Comparison of ENCODE assay signal across 9 cellular contexts in genomic region chr1:37634554-37635308, GRCh38. TPM values are rescaled to one million over a fixed set of nuclear protein-coding genes. Genes with fewer than 3 reads are reported as not detected.
DNase-seq lines count a peak whose midpoint lies in the region; ATAC-seq, FAIRE-seq and TF ChIP-seq lines count a peak whose summit lies in the region.
"Had no signal": no experiment of that assay in that cellular context is flagged by ENCODE, and none has a peak within 500 bp of the region (broad histone marks: within the 10 kb centered on the region; RNA-seq: fewer than 3 reads in every experiment).

RSPO1 (minus strand) TSS chr1:37634892; CDS start chr1:37629661, 5,231 bp downstream.

- peaks cover 100% of the 10 kb centered on the region for H3K27me3 ChIP-seq in cardiac muscle cell
- peaks cover 5 to 25% of the 10 kb centered on the region in 2 donors for H3K27me3 ChIP-seq in right atrium auricular region
- peaks cover 24 to 29% of the 10 kb centered on the region in 2 experiments for H3K27me3 ChIP-seq in GM12878 (replicated peaks in 1 of 2; ENCODE audit: control insufficient read depth in 2 of 2, insufficient read depth in 2 of 2, low read length in 1 of 2)
- peaks cover 72% of the 10 kb centered on the region for H3K27me3 ChIP-seq in upper lobe of right lung

- no peak for TF ChIP-seq RAD21 in GM12878 (IDR thresholded peaks at IDR 0.05; ENCODE audit: insufficient read depth, low read depth, low read length)

- RAD21 ChIA-PET in GM12878 (lab: Charles Lee; ENCODE audit: unreplicated experiment), result no interaction called here

- H3K9me3 ChIP-seq in cardiac muscle cell (ENCODE audit: low read depth), result no peaks in the 10 kb centered on the region
- H3K9me3 ChIP-seq in right atrium auricular region, result no peaks in the 10 kb centered on the region
- H3K9me3 ChIP-seq in GM12878 (replicated peaks; ENCODE audit: control insufficient read depth, insufficient read depth, low read length), result no peaks in the 10 kb centered on the region
- no peaks in the 10 kb centered on the region for H3K9me3 ChIP-seq in upper lobe of right lung
- H3K9me3 ChIP-seq in OCI-LY7 (ENCODE audit: low read length), result no peaks in the 10 kb centered on the region

- no peak for FAIRE-seq in GM12878 (lab: Jason Lieb, UNC)

- H3K4me2 ChIP-seq in GM12878 (ENCODE audit: control insufficient read depth, insufficient read depth), result no peak within 1 kb of the TSS
- H3K4me2 ChIP-seq in OCI-LY7 (ENCODE audit: low read length), result no peak within 1 kb of the TSS

- H3K9me2 ChIP-seq in OCI-LY7 (ENCODE audit: insufficient read depth, low read length), result no peaks in the 10 kb centered on the region

- intact Hi-C loops in GM12878 (cut with micrococcal nuclease; ENCODE audit: unreplicated experiment) (no loop called here), upper lobe of right lung (cut with DNase I) (no loop called here), OCI-LY7 (cut with micrococcal nuclease; ENCODE audit: unreplicated experiment) (no loop called here)

- H3K4me1 ChIP-seq in cardiac muscle cell (ENCODE audit: low read depth) (no peaks in the 10 kb centered on the region), right atrium auricular region (peaks cover 0 to 15% of the 10 kb centered on the region in 2 donors), GM12878 (ENCODE audit: control insufficient read depth, insufficient read depth, low read length) (no peaks in the 10 kb centered on the region), upper lobe of right lung (no peaks in the 10 kb centered on the region), OCI-LY7 (ENCODE audit: insufficient read depth, low read length, poor library complexity, severe bottlenecking) (no peaks in the 10 kb centered on the region)

- TF ChIP-seq CTCF in cardiac muscle cell (IDR thresholded peaks at IDR 0.05; ENCODE audit: low read depth, low read length), result no peak
- no peak for TF ChIP-seq CTCF in right atrium auricular region (IDR thresholded peaks at IDR 0.05)
- no peak for TF ChIP-seq CTCF in GM12878 (IDR thresholded peaks at IDR 0.05 in 2 of 3, conservative IDR thresholded peaks at IDR 0.05 in 1 of 3; ENCODE audit: control insufficient read depth in 2 of 3, extremely low read depth in 1 of 3, insufficient read depth in 1 of 3, low read depth in 3 of 3, low read length in 3 of 3)
- TF ChIP-seq CTCF in upper lobe of right lung (IDR thresholded peaks at IDR 0.05), result no peak
- no peak for TF ChIP-seq CTCF in OCI-LY7 (conservative IDR thresholded peaks at IDR 0.05; ENCODE audit: low read length)

- TF ChIP-seq POLR2A in GM12878 (IDR thresholded peaks at IDR 0.05; ENCODE audit: low read depth, low read length), result no peak

- in situ Hi-C loops in GM12878 (cut with MboI), result no loop called here

- H3K27ac ChIP-seq in cardiac muscle cell (no peak within 1 kb of the TSS), right atrium auricular region (no peak within 1 kb of the TSS), GM12878 (ENCODE audit: control insufficient read depth, insufficient read depth) (no peak within 1 kb of the TSS), upper lobe of right lung (no peak within 1 kb of the TSS), OCI-LY7 (ENCODE audit: low read depth, low read length, poor library complexity, severe bottlenecking) (no peak within 1 kb of the TSS)

- POLR2A ChIA-PET in GM12878 (lab: Charles Lee), result no interaction called here
- POLR2A ChIA-PET in OCI-LY7 (lab: Charles Lee), result no interaction called here

- TF ChIP-seq EP300 in GM12878 (IDR thresholded peaks at IDR 0.05; ENCODE audit: borderline replicate concordance in 1 of 2, control insufficient read depth in 1 of 2, low read depth in 2 of 2, low read length in 2 of 2), result no peak

- DNase-seq in cardiac muscle cell (ENCODE audit: low read depth in 1 of 2, low spot score in 1 of 2) (peak; percentile 23 to 50), right atrium auricular region (ENCODE audit: low spot score) (no peak), GM12878 (ENCODE audit: low read depth, low spot score) (no peak), kidney tubule cell (ENCODE audit: low spot score) (peak; percentile 4), upper lobe of right lung (no peak), COR-L47 (lab: John Stamatoyannopoulos, UW) (no peak), OCI-LY7 (ENCODE audit: low spot score) (no peak)
- DNase-seq: Kasumi-1 had no signal

- H4K20me1 ChIP-seq in GM12878 (ENCODE audit: control insufficient read depth, insufficient read depth) (no peaks in the 10 kb centered on the region), OCI-LY7 (ENCODE audit: insufficient read depth, low read length) (no peaks in the 10 kb centered on the region)

- no peak; the same call in 2 of the 3 replicates for ATAC-seq in GM12878
- ATAC-seq in upper lobe of right lung, result peak; percentile 56
- ATAC-seq in GM18858 (IDR thresholded peaks at IDR 0.05; ENCODE audit: unreplicated experiment), result no peak

- SMC1A ChIA-PET in GM12878 (lab: Charles Lee; ENCODE audit: uncharacterized antibody, unreplicated experiment), result no interaction called here

- H3K79me2 ChIP-seq in GM12878 (ENCODE audit: control insufficient read depth, insufficient read depth, low read length), result no peaks in the 10 kb centered on the region
- H3K79me2 ChIP-seq in OCI-LY7 (ENCODE audit: insufficient read depth, low read depth, low read length), result no peaks in the 10 kb centered on the region

- H2AFZ ChIP-seq in GM12878 (ENCODE audit: control insufficient read depth, low read depth, low read length), result no peak within 1 kb of the TSS
- no peak within 1 kb of the TSS for H2AFZ ChIP-seq in OCI-LY7 (ENCODE audit: low read length)

- no peak within 1 kb of the TSS for H3K9ac ChIP-seq in GM12878 (ENCODE audit: control insufficient read depth, insufficient read depth, low read length)

- 16% methylated on average over 46 of the region's 72 CpGs for WGBS in GM12878 (ENCODE audit: insufficient coverage, insufficient replicate concordance, low lambda C conversion rate, missing lambda C conversion rate)

- BruUV-seq in GM12878 (replicated peaks; lab: Mats Ljungman, UMichigan) (no TSS peak), OCI-LY7 (replicated peaks; lab: Mats Ljungman, UMichigan) (no TSS peak)

- H3K36me3 ChIP-seq in cardiac muscle cell, result no peaks in the 10 kb centered on the region
- no peaks in the 10 kb centered on the region for H3K36me3 ChIP-seq in right atrium auricular region
- no peaks in the 10 kb centered on the region for H3K36me3 ChIP-seq in GM12878 (ENCODE audit: control insufficient read depth in 2 of 2, insufficient read depth in 2 of 2, low read length in 1 of 2)
- no peaks in the 10 kb centered on the region for H3K36me3 ChIP-seq in upper lobe of right lung
- no peaks in the 10 kb centered on the region for H3K36me3 ChIP-seq in OCI-LY7 (ENCODE audit: insufficient read depth, low read length)

- CTCF ChIA-PET in GM12878 (lab: Yijun Ruan, JAX) (interaction anchor here (0.5 kb wide), 1 partner anchor 1557 kb away, joined by 3 read pairs; no protein-coding TSS in a partner anchor), OCI-LY7 (lab: Charles Lee; ENCODE audit: unreplicated experiment) (no interaction called here)

- H3K4me3 ChIP-seq in cardiac muscle cell (peak within 1 kb of the TSS; percentile 13), right atrium auricular region (peak within 1 kb of the TSS in 1 of 2 donors; percentile 43), GM12878 (no peak within 1 kb of the TSS), upper lobe of right lung (peak within 1 kb of the TSS; percentile 48), OCI-LY7 (ENCODE audit: low read depth, low read length, poor library complexity, severe bottlenecking) (no peak within 1 kb of the TSS)

TF ChIP-seq in GM12878, 131 proteins besides CTCF, POLR2A, EP300 and RAD21:
- TF ChIP-seq RELB (IDR thresholded peaks at IDR 0.05; ENCODE audit: low read depth) (no peak), YY1 (IDR thresholded peaks at IDR 0.05; ENCODE audit: low read depth, low read length) (no peak), SUZ12 (IDR thresholded peaks at IDR 0.05; ENCODE audit: unreplicated experiment) (peak; percentile 58), RUNX3 (IDR thresholded peaks at IDR 0.05; ENCODE audit: low read length) (no peak)

RNA-seq across cellular contexts. Expression of gene RSPO1, which starts in this region (rescaled TPM):
- total RNA-seq in cardiac muscle cell (0.71 and 1.1 TPM in 2 replicates), right atrium auricular region (1 to 10 TPM; 6.3 to 9.1 TPM), GM12878 (2014; rRNA removed) (not detected in 2 replicates), GM12878 (2014; rRNA removed; fragmentation: Illumina TruSeq; extraction: Trizol) (not detected in 2 replicates), GM12878 (2021) (not detected in 2 replicates), upper lobe of right lung (9.1 TPM), OCI-LY7 (2022) (not detected in 2 replicates)
- polyA plus RNA-seq in cardiac muscle cell (0.11 and 1.0 TPM in 2 replicates), GM12878 (2011; rRNA removed) (not detected in 2 replicates), GM12878 (2014; fragmentation: Illumina TruSeq; extraction: Trizol) (not detected in 2 replicates), GM12878 (2014; fragmentation: Nextera tagmentation; extraction: Ambion mirVana) (not detected), GM12878 (2014; rRNA removed) (not detected in 2 replicates), GM12878 (2016; fragmentation: Nextera tagmentation; extraction: Ambion mirVana) (not detected)
- total RNA-seq in GM12878 (2013; cell fraction: nucleolus; rRNA removed), result not detected in 2 replicates
- not detected for polyA plus RNA-seq in GM12878 (2011; ENCODE audit: low read depth)
- not detected in 2 replicates for polyA plus RNA-seq in GM12878 (2011; cell fraction: cytosol; rRNA removed)
- polyA plus RNA-seq in GM12878 (2011; cell fraction: nucleus; rRNA removed), result not detected in 2 replicates
- not detected in 2 replicates for polyA plus RNA-seq in GM12878 (2012)
- not detected in 2 replicates for polyA minus RNA-seq in GM12878 (2011; rRNA and poly(A)+ RNA removed)
- not detected in 2 replicates for polyA minus RNA-seq in GM12878 (2011; cell fraction: cytosol; rRNA and poly(A)+ RNA removed)
- polyA minus RNA-seq in GM12878 (2011; cell fraction: nucleus; rRNA and poly(A)+ RNA removed), result not detected in 2 replicates
- total RNA-seq in OCI-LY7 (2014; rRNA removed; shearing (Covaris generic)), result not detected in 2 replicates

Comparison
In these comparisons a context has a peak if more than half of its experiments do, and no peak if none do; other contexts are left out.
1. DNase-seq: peak in cardiac muscle cell (2 of 2) and kidney tubule cell (single experiment); none in right atrium auricular region (single experiment), GM12878 (single experiment), upper lobe of right lung (single experiment), COR-L47 (single experiment) and OCI-LY7 (single experiment).
2. H3K4me3 ChIP-seq: peak in cardiac muscle cell (single experiment) and upper lobe of right lung (single experiment); none in GM12878 (single experiment) and OCI-LY7 (single experiment).